Comparison of ENCODE assay signal across 27 cellular contexts in genomic region chr17:57887161-57887560, GRCh38. TPM values are rescaled to one million over a fixed set of nuclear protein-coding genes. Genes with fewer than 3 reads are reported as not detected.
DNase-seq lines count a peak whose midpoint lies in the region; ATAC-seq, FAIRE-seq and TF ChIP-seq lines count a peak whose summit lies in the region.
"Had no signal": no experiment of that assay in that cellular context is flagged by ENCODE, and none has a peak within 500 bp of the region (broad histone marks: within the 10 kb centered on the region; RNA-seq: fewer than 3 reads in every experiment).

No MANE protein-coding gene starts in this region.

- no peak overlapping the region for H4K5ac ChIP-seq in H1 (ENCODE audit: insufficient read length, low read depth, low read length)

- H3K27me3 Mint-ChIP-seq in CD14-positive monocyte (ENCODE audit: low read depth in 3 of 3), result peaks cover 0 to 4% (median 1%) of the 10 kb centered on the region in 3 donors

- H3K4me1 Mint-ChIP-seq in CD14-positive monocyte, result peaks cover 29% of the 10 kb centered on the region

- no peaks in the 10 kb centered on the region for H4K20me1 ChIP-seq in H1 (replicated peaks in 1 of 2; ENCODE audit: control insufficient read depth in 1 of 2, insufficient read depth in 2 of 2, low read length in 2 of 2)
- no peaks in the 10 kb centered on the region for H4K20me1 ChIP-seq in osteoblast (ENCODE audit: insufficient read depth, low read length)
- H4K20me1 ChIP-seq: BLaER1 had no signal

- 97% methylated on average over 4 of the region's 4 CpGs for WGBS in A549 (ENCODE audit: missing lambda C conversion rate)
- WGBS in H1 (ENCODE audit: extremely low coverage in 1 of 2, insufficient coverage in 1 of 2, insufficient read length in 1 of 2, insufficient replicate concordance in 2 of 2, low coverage in 1 of 2, low lambda C conversion rate in 2 of 2, missing lambda C conversion rate in 1 of 2), 2 experiments, result 88% methylated on average over 4 of the region's 4 CpGs; no CpG with 5 or more reads in 1 of the 2 experiments

- POLR2A ChIA-PET in A549 (lab: Yijun Ruan, JAX), result interaction anchor here (0.6 to 1.0 kb wide), 2 partner anchors 8 to 99 kb away, joined by 3 to 4 read pairs; no protein-coding TSS in a partner anchor
- POLR2A ChIA-PET in H1 (lab: Charles Lee; ENCODE audit: partially characterized antibody), result interaction anchor here (0.6 to 3.2 kb wide), 4 partner anchors 12 to 249 kb away, joined by 3 to 9 read pairs (median 4); partner anchors contain the start of gene SRSF1

- H3K4me3 Mint-ChIP-seq in CD14-positive monocyte, result no peak overlapping the region
- H3K4me3 Mint-ChIP-seq: CD4-positive, alpha-beta T cell; GM23338; HFFc6 had no signal

- no peak overlapping the region for H3K9ac ChIP-seq in H1 (replicated peaks in 1 of 4; ENCODE audit: extremely low read depth in 1 of 4, low read depth in 3 of 4, low read length in 3 of 4)
- H3K9ac ChIP-seq in stomach smooth muscle (ENCODE audit: low read length in 2 of 2), result no peak overlapping the region
- H3K9ac ChIP-seq: BLaER1 had no signal

- H2AFZ ChIP-seq in H1 (ENCODE audit: low read length) (no peak overlapping the region), osteoblast (ENCODE audit: low read length) (no peak overlapping the region)
- H2AFZ ChIP-seq: GM23338 had no signal

- H3K4ac ChIP-seq in H1 (replicated peaks; ENCODE audit: insufficient read length, low read depth, low read length), result no peak overlapping the region

- CTCF ChIA-PET in A549 (lab: Yijun Ruan, JAX), result interaction anchor here (0.6 to 48.7 kb wide), 7 partner anchors 8 to 235 kb away, joined by 3 to 1377 read pairs (median 4); partner anchors contain the start of genes CUEDC1, MRPS23, SRSF1 and VEZF1
- CTCF ChIA-PET in H1 (lab: Charles Lee; ENCODE audit: partially characterized antibody), result interaction anchor here (0.7 to 9.0 kb wide), 7 partner anchors 12 to 766 kb away, joined by 3 to 205 read pairs (median 4); no protein-coding TSS in a partner anchor

- no peaks in the 10 kb centered on the region for H3K79me2 ChIP-seq in H1 (ENCODE audit: control insufficient read depth in 1 of 2, insufficient read depth in 2 of 2, low read length in 2 of 2)
- H3K79me2 ChIP-seq in osteoblast (ENCODE audit: insufficient read depth, low read length), result peaks cover 47% of the 10 kb centered on the region

- H3K18ac ChIP-seq in H1 (ENCODE audit: extremely low read depth, low read length), result no peak overlapping the region

- H2BK120ac ChIP-seq in H1 (replicated peaks; ENCODE audit: low read depth, low read length), result no peak overlapping the region

- intact Hi-C loops in breast epithelium (cut with DNase I; ENCODE audit: low total_unique reads) (no loop called here), CD14-positive monocyte (cut with micrococcal nuclease) (no loop called here)

- no peak overlapping the region for H4K8ac ChIP-seq in H1 (ENCODE audit: extremely low read depth, insufficient read depth, low read length)

- H3K27me3 ChIP-seq in H1 (replicated peaks in 1 of 4; ENCODE audit: control insufficient read depth in 3 of 4, extremely low read depth in 1 of 4, insufficient read depth in 3 of 4, low read length in 3 of 4) (no peaks in the 10 kb centered on the region), osteoblast (ENCODE audit: insufficient read depth, low read length) (no peaks in the 10 kb centered on the region), stomach smooth muscle (ENCODE audit: control insufficient read depth in 1 of 2, insufficient read depth in 2 of 2, low read length in 2 of 2) (no peaks in the 10 kb centered on the region), breast epithelium (no peaks in the 10 kb centered on the region)
- H3K27me3 ChIP-seq: BLaER1, SJSA1 had no signal

- H3K23me2 ChIP-seq in H1 (ENCODE audit: low read depth, low read length), result no peaks in the 10 kb centered on the region

- TF ChIP-seq POLR2A in A549 (IDR thresholded peaks at IDR 0.05; ENCODE audit: low read length), result no peak
- TF ChIP-seq POLR2A in H1 (IDR thresholded peaks at IDR 0.05; ENCODE audit: control extremely low read depth in 1 of 2, low read depth in 2 of 2, low read length in 2 of 2), result no peak
- TF ChIP-seq POLR2A in breast epithelium (IDR thresholded peaks at IDR 0.05), result no peak

- H2BK5ac ChIP-seq in H1 (ENCODE audit: low read depth, low read length), result no peak overlapping the region

- H3K4me3 ChIP-seq in A549 (no peak overlapping the region), H1 (ENCODE audit: extremely low read depth in 1 of 4, insufficient read depth in 2 of 4, low read depth in 3 of 4, low read length in 4 of 4) (no peak overlapping the region), osteoblast (ENCODE audit: insufficient read depth, low read length) (no peak overlapping the region), stomach smooth muscle (ENCODE audit: low read length in 2 of 2) (no peak overlapping the region), breast epithelium (no peak overlapping the region)
- H3K4me3 ChIP-seq: BLaER1, GM23338, HAP-1, SJSA1 had no signal

- H3K36me3 ChIP-seq in H1 (ENCODE audit: control insufficient read depth in 2 of 4, insufficient read depth in 4 of 4, low read length in 3 of 4) (no peaks in the 10 kb centered on the region), osteoblast (ENCODE audit: insufficient read depth, low read length) (peaks cover 17% of the 10 kb centered on the region), stomach smooth muscle (ENCODE audit: control insufficient read depth in 2 of 2, insufficient read depth in 2 of 2, low read length in 2 of 2) (peaks cover 13 to 18% of the 10 kb centered on the region in 2 donors), breast epithelium (no peaks in the 10 kb centered on the region)
- H3K36me3 ChIP-seq: BLaER1 had no signal

- DNase-seq in A549 (ENCODE audit: low read depth in 1 of 2, low spot score in 1 of 2) (no peak), H1 (ENCODE audit: low read depth in 1 of 2, low spot score in 2 of 2) (no peak), osteoblast (ENCODE audit: insufficient read length, low spot score, missing footprints) (peak; percentile 63), breast epithelium (ENCODE audit: low spot score in 2 of 2) (no peak), superior temporal gyrus (ENCODE audit: extremely low spot score) (no peak), CD14-positive monocyte (ENCODE audit: low spot score) (no peak)
- DNase-seq: CD4-positive, alpha-beta T cell; DMS53; HFFc6; Karpas-422; NCI-H1092; NCI-H1417 treated with DMSO at 0.1 percent for 48 hours; NCI-H1694 treated with DMSO at 0.1 percent for 48 hours; NCI-H2081 treated with DMSO at 0.1 percent for 48 hours; NCI-H2171 treated with DMSO at 0.1 percent for 48 hours; NCI-H345; NCI-H510A treated with DMSO at 0.1 percent for 48 hours had no signal

- H3K9me3 ChIP-seq in A549 (no peaks in the 10 kb centered on the region), H1 (ENCODE audit: insufficient read depth in 2 of 2, low read depth in 1 of 2, low read length in 1 of 2) (no peaks in the 10 kb centered on the region), osteoblast (ENCODE audit: low read depth, low read length) (no peaks in the 10 kb centered on the region), stomach smooth muscle (ENCODE audit: control insufficient read depth in 2 of 2, low read length in 2 of 2) (no peaks in the 10 kb centered on the region), breast epithelium (no peaks in the 10 kb centered on the region)
- H3K9me3 ChIP-seq: BLaER1, HAP-1, SJSA1 had no signal

- TF ChIP-seq EP300 in A549 (IDR thresholded peaks at IDR 0.05), result no peak
- TF ChIP-seq EP300 in H1 (IDR thresholded peaks at IDR 0.05; ENCODE audit: borderline replicate concordance in 1 of 2, low read depth in 2 of 2, low read length in 2 of 2), result no peak

- H2BK12ac ChIP-seq in H1 (ENCODE audit: low read depth, low read length), result no peak overlapping the region

- no peak overlapping the region for H3K14ac ChIP-seq in H1 (ENCODE audit: insufficient read length)

- no peak overlapping the region for H4K91ac ChIP-seq in H1 (replicated peaks; ENCODE audit: insufficient read length, low read length)

- H3K4me2 ChIP-seq in A549 (no peak overlapping the region), H1 (ENCODE audit: insufficient read depth in 1 of 2, low read depth in 2 of 2, low read length in 2 of 2) (no peak overlapping the region), osteoblast (ENCODE audit: insufficient read depth, low read length) (no peak overlapping the region)
- H3K4me2 ChIP-seq: BLaER1, GM23338 had no signal

- TF ChIP-seq CTCF in A549 (IDR thresholded peaks at IDR 0.05) (no peak), H1 (IDR thresholded peaks at IDR 0.05; ENCODE audit: control extremely low read depth in 1 of 3, insufficient read depth in 1 of 3, low read depth in 1 of 3, low read length in 3 of 3) (no peak), osteoblast (IDR thresholded peaks at IDR 0.05; ENCODE audit: extremely low read depth, low read depth, low read length) (no peak), breast epithelium (IDR thresholded peaks at IDR 0.05) (no peak), CD14-positive monocyte (IDR thresholded peaks at IDR 0.05) (no peak)

- no peak overlapping the region for H3K56ac ChIP-seq in H1 (replicated peaks; ENCODE audit: insufficient read length, low read depth, low read length)

- H3K27ac ChIP-seq in A549, result peak overlapping the region; percentile 19 to 92; a peak in 4 of 6 replicates
- H3K27ac ChIP-seq in H1 (ENCODE audit: low read depth, low read length), result no peak overlapping the region
- no peak overlapping the region for H3K27ac ChIP-seq in osteoblast (ENCODE audit: low read depth, low read length)
- H3K27ac ChIP-seq in stomach smooth muscle (ENCODE audit: low read length), result peak overlapping the region; percentile 31
- H3K27ac ChIP-seq in breast epithelium, result no peak overlapping the region
- H3K27ac ChIP-seq: 22Rv1, BLaER1, HL-60, SJSA1 had no signal

- H3K4me1 ChIP-seq in A549 (peaks cover 54% of the 10 kb centered on the region), H1 (replicated peaks in 1 of 4; ENCODE audit: control insufficient read depth in 3 of 4, insufficient read depth in 4 of 4, low read length in 3 of 4) (peaks cover 0 to 3% (median 1%) of the 10 kb centered on the region in 4 experiments; a peak in 4 of 7 replicates), osteoblast (ENCODE audit: insufficient read depth, low read length) (peaks cover 36% of the 10 kb centered on the region), stomach smooth muscle (ENCODE audit: control insufficient read depth, insufficient read depth, low read length) (peaks cover 49% of the 10 kb centered on the region), breast epithelium (peaks cover 0 to 20% of the 10 kb centered on the region in 2 donors)
- H3K4me1 ChIP-seq: HAP-1 had no signal

- no peak overlapping the region for H3K23ac ChIP-seq in H1 (ENCODE audit: insufficient read length)

- FAIRE-seq in A549 (lab: Jason Lieb, UNC) (no peak), H1 (lab: Jason Lieb, UNC) (no peak)
- FAIRE-seq: D721Med, G401.6 had no signal

- H2BK15ac ChIP-seq in H1 (ENCODE audit: low read length), result no peak overlapping the region

- TF ChIP-seq RAD21 in A549 (conservative IDR thresholded peaks at IDR 0.05 in 1 of 2, IDR thresholded peaks at IDR 0.05 in 1 of 2) (no peak), H1 (IDR thresholded peaks at IDR 0.05 in 1 of 2, conservative IDR thresholded peaks at IDR 0.05 in 1 of 2; ENCODE audit: low read depth in 2 of 2, low read length in 2 of 2) (no peak)

- peaks cover 0 to 2% (median 0%) of the 10 kb centered on the region in 7 donors for H3K9me3 Mint-ChIP-seq in CD14-positive monocyte
- H3K9me3 Mint-ChIP-seq: CD4-positive, alpha-beta T cell; HFFc6 had no signal

- H3K27ac Mint-ChIP-seq in CD14-positive monocyte, result peak overlapping the region in 1 of 7 donors; percentile 30
- H3K27ac Mint-ChIP-seq: CD4-positive, alpha-beta T cell; GM23338; HFFc6 had no signal

- H2AK5ac ChIP-seq in H1 (ENCODE audit: low read depth, low read length), result 0 out of 2 replicates have a peak overlapping the region, but pooled peaks have one; percentile 39

- no peaks in the 10 kb centered on the region for H3K79me1 ChIP-seq in H1 (ENCODE audit: low read depth, low read length)

- no peak for ATAC-seq in A549
- ATAC-seq: GM23338, Right ventricle myocardium inferior had no signal

- no peak overlapping the region for H2BK20ac ChIP-seq in H1 (ENCODE audit: low read length)

- H3K36me3 Mint-ChIP-seq in CD14-positive monocyte, result peaks cover 26 to 29% of the 10 kb centered on the region in 2 donors

RNA-seq across cellular contexts. Expression of gene MRPS23, which starts 37.3 kb away (rescaled TPM):
- polyA plus RNA-seq in A549 (2011; rRNA removed) (73.2 and 110 TPM in 2 replicates), A549 (2017; fragmentation: RNase III; extraction: RNeasy Plus Mini Kit Qiagen cat#74134 plus additional on column Dnase treatment) (140 to 164 TPM (median 153 TPM) in 3 replicates), H1 (2011; rRNA removed) (32.9 and 38.6 TPM in 2 replicates), CD14-positive monocyte (10 to 100 TPM; 32.7 to 40.6 TPM)
- 96.6 and 104 TPM in 2 replicates for polyA plus RNA-seq in A549 (2012; cell fraction: cytosol; rRNA removed)
- polyA plus RNA-seq in A549 (2012; cell fraction: nucleus; rRNA removed), result 45.7 and 49.9 TPM in 2 replicates
- 36.4 and 52.6 TPM in 2 replicates for polyA minus RNA-seq in A549 (2011; rRNA and poly(A)+ RNA removed)
- 60.4 and 73.4 TPM in 2 replicates for total RNA-seq in H1 (2021; fragmentation: NEBNext Ultra II Directional; extraction: Animal tissue kit (Norgen Biotek cat#: 25700))
- 68.9 TPM for polyA plus RNA-seq in H1 (2011; cell fraction: cytosol; rRNA removed)
- polyA plus RNA-seq in H1 (2011; cell fraction: nucleus; rRNA removed), result 26.0 TPM
- 64.2 to 105 TPM (median 72.5 TPM) in 4 replicates for polyA plus RNA-seq in H1 (2012, experiment 1 of 2)
- 49.1 TPM for polyA plus RNA-seq in H1 (2012, experiment 2 of 2)
- polyA plus RNA-seq in H1 (2013, experiment 1 of 2), result 25.2 TPM
- 26.2 TPM for polyA plus RNA-seq in H1 (2013, experiment 2 of 2)
- 18.4 and 25.9 TPM in 2 replicates for polyA minus RNA-seq in H1 (2011; rRNA and poly(A)+ RNA removed)
- 10.5 TPM for polyA minus RNA-seq in H1 (2011; cell fraction: cytosol; rRNA and poly(A)+ RNA removed)
- polyA minus RNA-seq in H1 (2011; cell fraction: nucleus; rRNA and poly(A)+ RNA removed), result 21.0 TPM
- total RNA-seq in osteoblast (17.1 and 19.9 TPM in 2 replicates), breast epithelium (10 to 100 TPM in 1 of 3 donors, 1 to 10 TPM in 2; 7.5 to 10.7 (median 8.2) TPM)

Comparison
In these comparisons a context has a peak if more than half of its experiments do, and no peak if none do; other contexts are left out.
1. H3K27ac ChIP-seq: peak in A549 (2 of 2) and stomach smooth muscle (single experiment); none in H1 (single experiment), osteoblast (single experiment) and breast epithelium (0 of 2).